27 cellular contexts compared by ENCODE assay signal in genomic region chr14:89892953-89893352, GRCh38.
"Had no signal": no experiment of that assay in that cellular context is flagged by ENCODE, and none has a peak within 500 bp of the region (broad histone marks: within the 10 kb centered on the region; RNA-seq: fewer than 3 reads in every experiment).

No MANE protein-coding gene starts in this region.

- H3K9me3 Mint-ChIP-seq: stimulated activated effector memory CD8-positive, alpha-beta T cell treated with anti-CD3 and anti-CD28 coated beads, Interleukin-12 subunit alpha, Interleukin-12 subunit beta, amount 100 ng/mL, for 72 hours had no signal

- H3K4me1 ChIP-seq: neural progenitor cell, parathyroid adenoma, psoas muscle, right lobe of liver, stomach, thyroid gland, tibial nerve, upper lobe of left lung, vagina had no signal

- H3K4me2 ChIP-seq: neural progenitor cell had no signal

- H3K4me3 ChIP-seq: neural progenitor cell, ovary, psoas muscle, right lobe of liver, sigmoid colon, stomach, thoracic aorta, thyroid gland, tibial nerve, upper lobe of left lung, vagina had no signal

- H3K36me3 Mint-ChIP-seq: stimulated activated effector memory CD8-positive, alpha-beta T cell treated with anti-CD3 and anti-CD28 coated beads, Interleukin-12 subunit alpha, Interleukin-12 subunit beta, amount 100 ng/mL, for 72 hours had no signal

- ATAC-seq: psoas muscle; right cardiac atrium; right lobe of liver; stimulated activated effector memory CD8-positive, alpha-beta T cell treated with anti-CD3 and anti-CD28 coated beads, Interleukin-12 subunit alpha, Interleukin-12 subunit beta, amount 100 ng/mL, for 72 hours; stimulated activated naive B cell treated with anti-CD40 and anti-IgM and Interleukin-4, amounts not matched to agents 10 μg/mL and 1 μg/mL and 100 μg/mL, for 72 hours had no signal

- H3K27ac ChIP-seq: neural progenitor cell, ovary, parathyroid adenoma, psoas muscle, right lobe of liver, sigmoid colon, stomach, thoracic aorta, thyroid gland, tibial nerve, upper lobe of left lung, vagina had no signal

- H3K27ac Mint-ChIP-seq: nephron; neural progenitor cell; progenitor cell of endocrine pancreas; stimulated activated effector memory CD8-positive, alpha-beta T cell treated with anti-CD3 and anti-CD28 coated beads, Interleukin-12 subunit alpha, Interleukin-12 subunit beta, amount 100 ng/mL, for 72 hours; stimulated activated naive B cell treated with anti-CD40 and anti-IgM and Interleukin-4, amounts not matched to agents 10 μg/mL and 1 μg/mL and 100 μg/mL, for 72 hours; stimulated activated naive CD8-positive, alpha-beta T cell treated with anti-CD3 and anti-CD28 coated beads, Interleukin-15, Interleukin-2, amounts not matched to agents 100 ng/mL and 50 ng/mL, for 24 hours had no signal

- H3K9ac ChIP-seq: neural progenitor cell, parathyroid adenoma had no signal

- H3K27me3 ChIP-seq: neural progenitor cell, ovary, right lobe of liver, sigmoid colon, stomach, thyroid gland, tibial nerve, upper lobe of left lung, vagina had no signal

- DNase-seq: occipital lobe; ovary; posterior cingulate gyrus; psoas muscle; right cardiac atrium; right lobe of liver; sigmoid colon; small intestine; stimulated activated CD4-positive, alpha-beta T cell treated with anti-CD3 and anti-CD28 coated beads, Interleukin-15, amount 100 ng/mL, for 24 hours; stimulated activated CD4-positive, alpha-beta T cell treated with anti-CD3 and anti-CD28 coated beads, Interleukin-2, amount 100 ng/mL, for 24 hours; stimulated activated CD4-positive, alpha-beta T cell treated with anti-CD3 and anti-CD28 coated beads, Interleukin-2, amount 100 ng/mL, for 48 hours; stimulated activated CD4-positive, alpha-beta T cell treated with anti-CD3 and anti-CD28 coated beads, Interleukin-4, amount 100 ng/mL, for 24 hours; stimulated activated naive B cell treated with anti-CD40 and anti-IgM and Interleukin-4, amounts not matched to agents 10 μg/mL and 1 μg/mL and 100 μg/mL, for 72 hours; stimulated activated naive CD4-positive, alpha-beta T cell treated with Interleukin-2 at 50 U/mL for 16 hours; stomach; thyroid gland; trophoblast cell; upper lobe of left lung had no signal

- H3K4me1 Mint-ChIP-seq: nephron; neural progenitor cell; stimulated activated effector memory CD8-positive, alpha-beta T cell treated with anti-CD3 and anti-CD28 coated beads, Interleukin-12 subunit alpha, Interleukin-12 subunit beta, amount 100 ng/mL, for 72 hours; stimulated activated naive B cell treated with anti-CD40 and anti-IgM and Interleukin-4, amounts not matched to agents 10 μg/mL and 1 μg/mL and 100 μg/mL, for 72 hours had no signal

- H3K9me3 ChIP-seq: ovary, right lobe of liver, sigmoid colon, thoracic aorta, thyroid gland, upper lobe of left lung, vagina had no signal

- H3K27me3 Mint-ChIP-seq: progenitor cell of endocrine pancreas; stimulated activated naive B cell treated with anti-CD40 and anti-IgM and Interleukin-4, amounts not matched to agents 10 μg/mL and 1 μg/mL and 100 μg/mL, for 72 hours; stimulated activated naive CD8-positive, alpha-beta T cell treated with anti-CD3 and anti-CD28 coated beads, Interleukin-15, Interleukin-2, amounts not matched to agents 100 ng/mL and 50 ng/mL, for 24 hours had no signal

- H3K4me3 Mint-ChIP-seq: nephron; neural progenitor cell; stimulated activated effector memory CD8-positive, alpha-beta T cell treated with anti-CD3 and anti-CD28 coated beads, Interleukin-12 subunit alpha, Interleukin-12 subunit beta, amount 100 ng/mL, for 72 hours; stimulated activated naive B cell treated with anti-CD40 and anti-IgM and Interleukin-4, amounts not matched to agents 10 μg/mL and 1 μg/mL and 100 μg/mL, for 72 hours; stimulated activated naive CD8-positive, alpha-beta T cell treated with anti-CD3 and anti-CD28 coated beads, Interleukin-15, Interleukin-2, amounts not matched to agents 100 ng/mL and 50 ng/mL, for 24 hours had no signal

- H3K36me3 ChIP-seq: neural progenitor cell, ovary, right lobe of liver, sigmoid colon, stomach, thoracic aorta, thyroid gland, upper lobe of left lung, vagina had no signal

- H2AFZ ChIP-seq: neural progenitor cell, parathyroid adenoma had no signal
